ENCODE assay signal across 18 cellular contexts in genomic region chr2:104929663-104930062, GRCh38.
DNase-seq lines count a peak whose midpoint lies in the region; ATAC-seq and TF ChIP-seq lines count a peak whose summit lies in the region.
"Had no signal": no experiment of that assay in that cellular context is flagged by ENCODE, and none has a peak within 500 bp of the region (broad histone marks: within the 10 kb centered on the region; RNA-seq: fewer than 3 reads in every experiment).

No MANE protein-coding gene starts in this region.

- H3K27ac ChIP-seq in dorsolateral prefrontal cortex (peak overlapping the region in 51 of 59 donors; percentile 5 to 88 (median 72)), temporal lobe (ENCODE audit: low read depth, low read length) (peak overlapping the region; percentile 47)

- H3K27me3 Mint-ChIP-seq in activated CD4-positive, alpha-beta memory T cell treated with anti-CD3 and anti-CD28 coated beads for 36 hours, result peaks cover 18% of the 10 kb centered on the region
- peaks cover 11% of the 10 kb centered on the region for H3K27me3 Mint-ChIP-seq in activated CD4-positive, alpha-beta memory T cell treated with anti-CD3 and anti-CD28 coated beads, Interleukin-2, amount 10 ng/mL, durations not matched to agents 7 days and 5 days
- H3K27me3 Mint-ChIP-seq in neural crest cell (ENCODE audit: low read depth), result no peaks in the 10 kb centered on the region

- peaks cover 5% of the 10 kb centered on the region for H3K4me1 Mint-ChIP-seq in activated CD4-positive, alpha-beta memory T cell treated with anti-CD3 and anti-CD28 coated beads for 36 hours (ENCODE audit: low read depth)
- no peaks in the 10 kb centered on the region for H3K4me1 Mint-ChIP-seq in activated CD4-positive, alpha-beta memory T cell treated with anti-CD3 and anti-CD28 coated beads, Interleukin-2, amount 10 ng/mL, durations not matched to agents 7 days and 5 days
- H3K4me1 Mint-ChIP-seq in neural crest cell, result peaks cover 8% of the 10 kb centered on the region
- H3K4me1 Mint-ChIP-seq: CD14-positive monocyte had no signal

- intact Hi-C loops in activated CD4-positive, alpha-beta memory T cell treated with anti-CD3 and anti-CD28 coated beads for 36 hours (cut with micrococcal nuclease), result no loop called here
- intact Hi-C loops in dorsolateral prefrontal cortex (cut with DNase I), result loop anchor here in 1 of 2 donors (10.0 kb wide), 1 partner anchor 265 kb away; no protein-coding TSS in a partner anchor

- H3K4me3 ChIP-seq in dorsolateral prefrontal cortex, result peak overlapping the region in 10 of 59 donors; percentile 1 to 41 (median 18)
- H3K4me3 ChIP-seq: MG63 had no signal

- no peaks in the 10 kb centered on the region for H3K9me3 Mint-ChIP-seq in activated CD4-positive, alpha-beta memory T cell treated with anti-CD3 and anti-CD28 coated beads for 36 hours
- no peaks in the 10 kb centered on the region for H3K9me3 Mint-ChIP-seq in activated CD4-positive, alpha-beta memory T cell treated with anti-CD3 and anti-CD28 coated beads, Interleukin-2, amount 10 ng/mL, durations not matched to agents 7 days and 5 days
- H3K9me3 Mint-ChIP-seq in neural crest cell, result no peaks in the 10 kb centered on the region

- peak in 3 of 56 donors; percentile 10 to 21 (median 17) for TF ChIP-seq CTCF in dorsolateral prefrontal cortex (IDR thresholded peaks at IDR 0.05 in 54 of 56, conservative IDR thresholded peaks at IDR 0.05 in 2 of 56; ENCODE audit: low read depth in 1 of 56, partially characterized antibody in 56 of 56)
- TF ChIP-seq CTCF in neural crest cell (conservative IDR thresholded peaks at IDR 0.05), result no peak

- H3K27me3 ChIP-seq in dorsolateral prefrontal cortex, result no peaks in the 10 kb centered on the region
- H3K27me3 ChIP-seq: MG63 had no signal

- DNase-seq in activated CD4-positive, alpha-beta memory T cell treated with anti-CD3 and anti-CD28 coated beads for 36 hours, result peak; percentile 11
- no peak for DNase-seq in activated CD4-positive, alpha-beta memory T cell treated with anti-CD3 and anti-CD28 coated beads, Interleukin-2, amount 10 ng/mL, durations not matched to agents 7 days and 5 days
- DNase-seq in dorsolateral prefrontal cortex, result peak in 6 of 10 donors; percentile 50 to 74 (median 60)
- DNase-seq in neural crest cell (ENCODE audit: low read depth, low spot score), result no peak
- no peak for DNase-seq in NOMO-1 (lab: John Stamatoyannopoulos, UW; ENCODE audit: unreplicated experiment in 2 of 2)
- DNase-seq in NCI-H2029 (lab: John Stamatoyannopoulos, UW), result no peak
- DNase-seq: 8988T, COR-L47, DMS153, EL, MG63, NCI-H1092 treated with DMSO at 0.1 percent for 48 hours, NCI-H1694 treated with DMSO at 0.1 percent for 48 hours, NCI-H446 treated with DMSO at 0.1 percent for 48 hours, NCI-H748 treated with DMSO at 0.1 percent for 48 hours had no signal

- no peak overlapping the region for H3K4me3 Mint-ChIP-seq in activated CD4-positive, alpha-beta memory T cell treated with anti-CD3 and anti-CD28 coated beads for 36 hours
- no peak overlapping the region for H3K4me3 Mint-ChIP-seq in activated CD4-positive, alpha-beta memory T cell treated with anti-CD3 and anti-CD28 coated beads, Interleukin-2, amount 10 ng/mL, durations not matched to agents 7 days and 5 days
- no peak overlapping the region for H3K4me3 Mint-ChIP-seq in neural crest cell
- H3K4me3 Mint-ChIP-seq: CD14-positive monocyte had no signal

- CTCF ChIA-PET in activated CD4-positive, alpha-beta memory T cell treated with anti-CD3 and anti-CD28 coated beads for 36 hours (lab: Charles Lee), result no interaction called here
- CTCF ChIA-PET in activated CD4-positive, alpha-beta memory T cell treated with anti-CD3 and anti-CD28 coated beads, Interleukin-2, amount 10 ng/mL, durations not matched to agents 7 days and 5 days (lab: Charles Lee), result no interaction called here

- POLR2A ChIA-PET in activated CD4-positive, alpha-beta memory T cell treated with anti-CD3 and anti-CD28 coated beads for 36 hours (lab: Charles Lee), result no interaction called here
- POLR2A ChIA-PET in activated CD4-positive, alpha-beta memory T cell treated with anti-CD3 and anti-CD28 coated beads, Interleukin-2, amount 10 ng/mL, durations not matched to agents 7 days and 5 days (lab: Charles Lee), result no interaction called here

- no peak overlapping the region for H3K27ac Mint-ChIP-seq in activated CD4-positive, alpha-beta memory T cell treated with anti-CD3 and anti-CD28 coated beads for 36 hours
- H3K27ac Mint-ChIP-seq in activated CD4-positive, alpha-beta memory T cell treated with anti-CD3 and anti-CD28 coated beads, Interleukin-2, amount 10 ng/mL, durations not matched to agents 7 days and 5 days, result no peak overlapping the region
- H3K27ac Mint-ChIP-seq in neural crest cell (ENCODE audit: unreplicated experiment), result peak overlapping the region; percentile 36
- H3K27ac Mint-ChIP-seq: CD14-positive monocyte had no signal

- ATAC-seq in HG02759 (IDR thresholded peaks at IDR 0.05; ENCODE audit: unreplicated experiment), result no peak

- H3K36me3 Mint-ChIP-seq in activated CD4-positive, alpha-beta memory T cell treated with anti-CD3 and anti-CD28 coated beads for 36 hours, result no peaks in the 10 kb centered on the region
- no peaks in the 10 kb centered on the region for H3K36me3 Mint-ChIP-seq in activated CD4-positive, alpha-beta memory T cell treated with anti-CD3 and anti-CD28 coated beads, Interleukin-2, amount 10 ng/mL, durations not matched to agents 7 days and 5 days (ENCODE audit: low read depth)
- no peaks in the 10 kb centered on the region for H3K36me3 Mint-ChIP-seq in neural crest cell (ENCODE audit: low read depth)
- H3K36me3 Mint-ChIP-seq: CD14-positive monocyte had no signal

Comparison
In these comparisons a context has a peak if more than half of its experiments do, and no peak if none do; other contexts are left out.
1. DNase-seq: peak in activated CD4-positive, alpha-beta memory T cell treated with anti-CD3 and anti-CD28 coated beads for 36 hours (single experiment) and dorsolateral prefrontal cortex (6 of 10); none in activated CD4-positive, alpha-beta memory T cell treated with anti-CD3 and anti-CD28 coated beads, Interleukin-2, amount 10 ng/mL, durations not matched to agents 7 days and 5 days (single experiment), neural crest cell (single experiment), NOMO-1 (0 of 2) and NCI-H2029 (single experiment).